Comparison of ENCODE assay signal across 8 cellular contexts in the genomic region with DNA sequence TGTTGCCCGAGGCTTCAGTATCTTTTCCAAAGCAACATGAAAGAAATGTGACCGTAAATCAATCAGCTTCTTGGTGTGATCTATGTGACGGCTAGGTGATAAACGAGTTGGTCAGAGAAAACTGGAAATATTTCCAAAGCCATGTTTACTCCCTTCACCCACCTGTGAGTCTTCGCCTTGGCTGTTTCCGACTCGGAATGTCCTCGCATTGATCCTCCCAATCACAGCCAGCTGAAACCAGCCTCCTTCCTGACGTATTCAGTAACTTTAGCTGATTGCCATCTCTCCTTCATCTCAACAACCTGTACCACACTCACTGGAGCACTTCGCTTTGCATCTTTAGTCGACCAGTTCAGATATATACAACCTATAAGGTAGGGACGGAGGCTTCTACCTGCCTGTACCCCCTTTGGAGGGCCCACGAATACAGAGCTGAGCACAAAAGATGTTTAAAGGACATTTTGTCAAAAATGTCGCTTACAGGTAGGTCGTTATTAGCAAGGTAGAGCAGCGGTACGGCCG. TPM values are rescaled to one million over a fixed set of nuclear protein-coding genes. Genes with fewer than 3 reads are reported as not detected.
DNase-seq lines count a peak whose midpoint lies in the region; ATAC-seq and TF ChIP-seq lines count a peak whose summit lies in the region.

No MANE protein-coding gene starts in this region.

- H3K27ac ChIP-seq in duodenal mucosa (ENCODE audit: low read depth, low read length), result no peak overlapping the region
- H3K27ac ChIP-seq in vagina, result peak overlapping the region; percentile 82

- no peak for TF ChIP-seq CTCF in mucosa of descending colon (IDR thresholded peaks at IDR 0.05)
- TF ChIP-seq CTCF in vagina (IDR thresholded peaks at IDR 0.05), result no peak

- peak; percentile 48 for ATAC-seq in mucosa of descending colon

- H3K4me3 ChIP-seq in NT2/D1 (ENCODE audit: insufficient read length, low read depth) (peak overlapping the region; percentile 64), duodenal mucosa (ENCODE audit: low read depth in 1 of 2, low read length in 2 of 2) (peak overlapping the region; percentile 96 to 98), mucosa of descending colon (peak overlapping the region; percentile 40), vagina (peak overlapping the region; percentile 52 to 70)

- H3K9me3 ChIP-seq in NT2/D1 (ENCODE audit: insufficient read depth, low read length), result no peaks in the 10 kb centered on the region; the same call in 1 of the 2 replicates
- H3K9me3 ChIP-seq in duodenal mucosa (ENCODE audit: control insufficient read depth in 1 of 2, low read length in 2 of 2), result no peaks in the 10 kb centered on the region
- no peaks in the 10 kb centered on the region for H3K9me3 ChIP-seq in mucosa of descending colon
- H3K9me3 ChIP-seq in vagina, result no peaks in the 10 kb centered on the region

- intact Hi-C loops in mucosa of descending colon (cut with DNase I, micrococcal nuclease), result no loop called here
- intact Hi-C loops in vagina (cut with DNase I), result no loop called here

- no peaks in the 10 kb centered on the region for H3K27me3 ChIP-seq in NT2/D1 (ENCODE audit: insufficient read depth, insufficient read length)
- H3K27me3 ChIP-seq in duodenal mucosa (ENCODE audit: control insufficient read depth in 1 of 2, insufficient read depth in 2 of 2, low read length in 2 of 2), result no peaks in the 10 kb centered on the region
- no peaks in the 10 kb centered on the region for H3K27me3 ChIP-seq in vagina

- H3K9ac ChIP-seq in NT2/D1 (ENCODE audit: insufficient read length, low read depth) (peak overlapping the region; percentile 95), duodenal mucosa (ENCODE audit: low read depth in 1 of 2, low read length in 2 of 2) (peak overlapping the region; percentile 82 to 96)

- H3K36me3 ChIP-seq in NT2/D1 (ENCODE audit: insufficient read depth, insufficient read length, low read length) (peaks cover 52% of the 10 kb centered on the region), duodenal mucosa (ENCODE audit: control insufficient read depth in 1 of 2, insufficient read depth in 2 of 2, low read length in 2 of 2) (peaks cover 9 to 41% of the 10 kb centered on the region in 2 donors), mucosa of descending colon (ENCODE audit: low read depth) (peaks cover 11% of the 10 kb centered on the region), vagina (peaks cover 0 to 31% of the 10 kb centered on the region in 2 donors)

- no peak for TF ChIP-seq POLR2A in vagina (IDR thresholded peaks at IDR 0.05)

- DNase-seq in NCI-H1417 (lab: John Stamatoyannopoulos, UW) (peak in 2 of 3 experiments; percentile 14 to 61), NCI-H1417 treated with DMSO at 0.1 percent for 48 hours (lab: John Stamatoyannopoulos, UW) (no peak), NT2/D1 (ENCODE audit: low read depth, low spot score) (no peak), mucosa of descending colon (peak in 1 of 3 donors; percentile 41), vagina (ENCODE audit: extremely low spot score in 2 of 2) (no peak), NCI-H2029 treated with DMSO at 0.1 percent for 48 hours (lab: John Stamatoyannopoulos, UW) (no peak), HCEC 1CT (no peak)

- H3K4me1 ChIP-seq in NT2/D1 (ENCODE audit: insufficient read depth, insufficient read length), result no peaks in the 10 kb centered on the region
- peaks cover 14 to 25% of the 10 kb centered on the region in 2 donors for H3K4me1 ChIP-seq in duodenal mucosa (ENCODE audit: control insufficient read depth in 1 of 2, insufficient read depth in 2 of 2, low read length in 2 of 2)
- peaks cover 28% of the 10 kb centered on the region for H3K4me1 ChIP-seq in mucosa of descending colon (ENCODE audit: low read depth)
- peaks cover 47% of the 10 kb centered on the region for H3K4me1 ChIP-seq in vagina

RNA-seq across cellular contexts. Expression of gene RPL26, which starts 7.2 kb away (rescaled TPM):
- 1,000 to 10,000 TPM; 1,217 to 1,361 (median 1,229) TPM for total RNA-seq in mucosa of descending colon
- 3,493 TPM for total RNA-seq in vagina

RNA-seq across cellular contexts. Expression of gene RNF222, which starts 21.8 kb away (rescaled TPM):
- total RNA-seq in mucosa of descending colon (not detected), vagina (2.5 TPM)

RNA-seq across cellular contexts. Expression of gene ODF4, which starts 36.2 kb away (rescaled TPM):
- total RNA-seq in mucosa of descending colon, result not detected
- total RNA-seq in vagina, result not detected

RNA-seq across cellular contexts. Expression of gene NDEL1, which starts 59.9 kb away (rescaled TPM):
- total RNA-seq in mucosa of descending colon (10 to 100 TPM; 57.5 to 80.5 (median 63.6) TPM), vagina (66.5 TPM)

Comparison
In these comparisons a context has a peak if more than half of its experiments do, and no peak if none do; other contexts are left out.
1. DNase-seq: peak in NCI-H1417 (2 of 3); none in NCI-H1417 treated with DMSO at 0.1 percent for 48 hours (single experiment), NT2/D1 (single experiment), vagina (0 of 2), NCI-H2029 treated with DMSO at 0.1 percent for 48 hours (single experiment) and HCEC 1CT (single experiment).
2. H3K4me3 ChIP-seq: peak in every context shown above with its lines; median percentile 97 in duodenal mucosa; 64 in NT2/D1; 61 in vagina; 40 in mucosa of descending colon.